16 cellular contexts compared by ENCODE assay signal in genomic region chr19:7188682-7189629, GRCh38.
DNase-seq lines count a peak whose midpoint lies in the region; ATAC-seq, FAIRE-seq and TF ChIP-seq lines count a peak whose summit lies in the region.
"Had no signal": no experiment of that assay in that cellular context is flagged by ENCODE, and none has a peak within 500 bp of the region (broad histone marks: within the 10 kb centered on the region; RNA-seq: fewer than 3 reads in every experiment).

No MANE protein-coding gene starts in this region.

- H3K27me3 Mint-ChIP-seq in natural killer cell (ENCODE audit: low read depth in 2 of 2), result no peaks in the 10 kb centered on the region
- H3K27me3 Mint-ChIP-seq in natural killer cell treated with Interleukin-12 subunit alpha and Interleukin-12 subunit beta and Interleukin-15 and Interleukin-18, amount 100 ng/mL, for 72 hours, result peaks cover 0 to 3% of the 10 kb centered on the region in 2 donors

- in situ Hi-C loops in GM12878 (cut with MboI), result loop anchor here (10.0 kb wide), 1 partner anchor 516 kb away; the partner anchor contains the start of gene FCER2

- peaks cover 47 to 67% of the 10 kb centered on the region in 2 donors for H3K4me1 Mint-ChIP-seq in natural killer cell
- H3K4me1 Mint-ChIP-seq in natural killer cell treated with Interleukin-12 subunit alpha and Interleukin-12 subunit beta and Interleukin-15 and Interleukin-18, amount 100 ng/mL, for 72 hours (ENCODE audit: low read depth in 2 of 2), result peaks cover 41 to 44% of the 10 kb centered on the region in 2 donors

- H3K27ac Mint-ChIP-seq in natural killer cell, result peak overlapping the region; percentile 46 to 58
- H3K27ac Mint-ChIP-seq in natural killer cell treated with Interleukin-12 subunit alpha and Interleukin-12 subunit beta and Interleukin-15 and Interleukin-18, amount 100 ng/mL, for 72 hours, result no peak overlapping the region

- H3K9me3 Mint-ChIP-seq in natural killer cell, result no peaks in the 10 kb centered on the region
- H3K9me3 Mint-ChIP-seq in natural killer cell treated with Interleukin-12 subunit alpha and Interleukin-12 subunit beta and Interleukin-15 and Interleukin-18, amount 100 ng/mL, for 72 hours, result no peaks in the 10 kb centered on the region

- BruUV-seq in GM12878 (replicated peaks; lab: Mats Ljungman, UMichigan), result no TSS peak

- H3K27ac ChIP-seq in GM12878 (ENCODE audit: control insufficient read depth, insufficient read depth), result peak overlapping the region; percentile 33
- no peak overlapping the region for H3K27ac ChIP-seq in liver (ENCODE audit: low read depth in 1 of 2, low read length in 2 of 2)
- H3K27ac ChIP-seq in esophagus muscularis mucosa (replicated peaks in 1 of 4), result peak overlapping the region in 1 of 4 donors; percentile 52

- RAD21 ChIA-PET in GM12878 (lab: Charles Lee; ENCODE audit: unreplicated experiment), result interaction anchor here (0.9 kb wide), 1 partner anchor 9 kb away, joined by 5 read pairs; no protein-coding TSS in a partner anchor

- WGBS in GM12878 (ENCODE audit: insufficient coverage, insufficient replicate concordance, low lambda C conversion rate, missing lambda C conversion rate), result 65% methylated on average over 9 of the region's 12 CpGs
- WGBS in liver, result 83% methylated on average over 12 of the region's 12 CpGs
- WGBS in esophagus muscularis mucosa, result 80% methylated on average over 12 of the region's 12 CpGs

- ATAC-seq in natural killer cell (no peak), GM12878 (no peak), GM21390 (IDR thresholded peaks at IDR 0.05; ENCODE audit: unreplicated experiment) (no peak)
- ATAC-seq in natural killer cell treated with Interleukin-12 subunit alpha and Interleukin-12 subunit beta and Interleukin-15 and Interleukin-18, amount 100 ng/mL, for 72 hours, result no peak

- H3K36me3 ChIP-seq in GM12878 (ENCODE audit: control insufficient read depth in 2 of 2, insufficient read depth in 2 of 2, low read length in 1 of 2) (peaks cover 0 to 5% of the 10 kb centered on the region in 2 experiments; a peak in 3 of 4 replicates), liver (ENCODE audit: control insufficient read depth in 4 of 4, insufficient read depth in 3 of 4, low read depth in 1 of 4, low read length in 3 of 4) (peaks cover 0 to 2% (median under 1%) of the 10 kb centered on the region in 4 donors), esophagus muscularis mucosa (peaks cover 0 to 5% (median 4%) of the 10 kb centered on the region in 4 donors)

- CTCF ChIA-PET in GM12878 (lab: Yijun Ruan, JAX), result interaction anchor here (0.7 to 1.1 kb wide), 3 partner anchors 8 to 40 kb away, joined by 3 to 4 read pairs (median 3); no protein-coding TSS in a partner anchor

- intact Hi-C loops in natural killer cell (cut with micrococcal nuclease), result loop anchor here (5.0 kb wide), 1 partner anchor 387 kb away; no protein-coding TSS in a partner anchor
- intact Hi-C loops in GM12878 (cut with micrococcal nuclease; ENCODE audit: unreplicated experiment), result no loop called here
- intact Hi-C loops in esophagus muscularis mucosa (cut with DNase I), result no loop called here

- POLR2A ChIA-PET in GM12878 (lab: Charles Lee), result interaction anchor here (0.6 to 4.6 kb wide), 7 partner anchors 9 to 497 kb away, joined by 3 to 21 read pairs (median 5); partner anchors contain the start of gene ARHGEF18

- no peaks in the 10 kb centered on the region for H3K36me3 Mint-ChIP-seq in natural killer cell
- H3K36me3 Mint-ChIP-seq in natural killer cell treated with Interleukin-12 subunit alpha and Interleukin-12 subunit beta and Interleukin-15 and Interleukin-18, amount 100 ng/mL, for 72 hours, result no peaks in the 10 kb centered on the region

- H3K4me3 Mint-ChIP-seq in natural killer cell, result no peak overlapping the region
- H3K4me3 Mint-ChIP-seq in natural killer cell treated with Interleukin-12 subunit alpha and Interleukin-12 subunit beta and Interleukin-15 and Interleukin-18, amount 100 ng/mL, for 72 hours, result no peak overlapping the region

- H3K9ac ChIP-seq in GM12878 (ENCODE audit: control insufficient read depth, insufficient read depth, low read length) (no peak overlapping the region), liver (ENCODE audit: low read depth in 1 of 2, low read length in 2 of 2) (no peak overlapping the region)

- DNase-seq in natural killer cell (no peak), GM12878 (ENCODE audit: low read depth, low spot score) (no peak), DMS 273 (lab: John Stamatoyannopoulos, UW; ENCODE audit: unreplicated experiment) (no peak), amygdala (lab: John Stamatoyannopoulos, UW) (no peak), esophagus muscularis mucosa (ENCODE audit: extremely low spot score) (no peak)
- DNase-seq in natural killer cell treated with Interleukin-12 subunit alpha and Interleukin-12 subunit beta and Interleukin-15 and Interleukin-18, amount 100 ng/mL, for 72 hours (ENCODE audit: low spot score), result no peak
- DNase-seq: ACHN, DND-41, GOT3, mammary epithelial cell, SIG-M5 had no signal

- H3K4me1 ChIP-seq in GM12878 (ENCODE audit: control insufficient read depth, insufficient read depth, low read length) (peaks cover 62% of the 10 kb centered on the region), liver (ENCODE audit: control insufficient read depth in 4 of 4, insufficient read depth in 4 of 4, low read length in 3 of 4) (peaks cover 0 to 1% (median 0%) of the 10 kb centered on the region in 4 donors), esophagus muscularis mucosa (peaks cover 13 to 24% (median 20%) of the 10 kb centered on the region in 4 donors)

- H3K9me3 ChIP-seq in GM12878 (replicated peaks; ENCODE audit: control insufficient read depth, insufficient read depth, low read length) (no peaks in the 10 kb centered on the region), liver (ENCODE audit: control insufficient read depth in 4 of 4, low read length in 3 of 4) (no peaks in the 10 kb centered on the region), esophagus muscularis mucosa (no peaks in the 10 kb centered on the region)

- TF ChIP-seq POLR2A in GM12878 (IDR thresholded peaks at IDR 0.05; ENCODE audit: low read depth, low read length) (no peak), esophagus muscularis mucosa (IDR thresholded peaks at IDR 0.05; ENCODE audit: low read depth) (no peak)

- H2AFZ ChIP-seq in GM12878 (ENCODE audit: control insufficient read depth, low read depth, low read length), result no peak overlapping the region

- TF ChIP-seq EP300 in GM12878 (IDR thresholded peaks at IDR 0.05; ENCODE audit: borderline replicate concordance in 1 of 2, control insufficient read depth in 1 of 2, low read depth in 2 of 2, low read length in 2 of 2) (no peak), esophagus muscularis mucosa (IDR thresholded peaks at IDR 0.05) (no peak)

- no peak for TF ChIP-seq RAD21 in GM12878 (IDR thresholded peaks at IDR 0.05; ENCODE audit: insufficient read depth, low read depth, low read length)
- no peak for TF ChIP-seq RAD21 in liver (IDR thresholded peaks at IDR 0.05)

- SMC1A ChIA-PET in GM12878 (lab: Charles Lee; ENCODE audit: uncharacterized antibody, unreplicated experiment), result interaction anchor here (0.9 to 2.0 kb wide), 2 partner anchors 10 to 141 kb away, joined by 3 to 4 read pairs; no protein-coding TSS in a partner anchor

- no peaks in the 10 kb centered on the region for H4K20me1 ChIP-seq in GM12878 (ENCODE audit: control insufficient read depth, insufficient read depth)

- no peak for TF ChIP-seq CTCF in natural killer cell (IDR thresholded peaks at IDR 0.05)
- no peak for TF ChIP-seq CTCF in GM12878 (IDR thresholded peaks at IDR 0.05 in 2 of 3, conservative IDR thresholded peaks at IDR 0.05 in 1 of 3; ENCODE audit: control insufficient read depth in 2 of 3, extremely low read depth in 1 of 3, insufficient read depth in 1 of 3, low read depth in 3 of 3, low read length in 3 of 3)
- no peak for TF ChIP-seq CTCF in liver (IDR thresholded peaks at IDR 0.05; ENCODE audit: low read depth, low read length, missing input control)
- no peak for TF ChIP-seq CTCF in esophagus muscularis mucosa (IDR thresholded peaks at IDR 0.05)

- no peak overlapping the region for H3K4me3 ChIP-seq in GM12878
- H3K4me3 ChIP-seq in liver (ENCODE audit: low read depth in 1 of 3, low read length in 3 of 3), result no peak overlapping the region
- no peak overlapping the region for H3K4me3 ChIP-seq in esophagus muscularis mucosa

- peaks cover 38% of the 10 kb centered on the region for H3K79me2 ChIP-seq in GM12878 (ENCODE audit: control insufficient read depth, insufficient read depth, low read length)

- FAIRE-seq in GM12878 (lab: Jason Lieb, UNC), result no peak
- FAIRE-seq: bronchial epithelial cell, endometrium, GM12892 had no signal

- no peak overlapping the region for H3K4me2 ChIP-seq in GM12878 (ENCODE audit: control insufficient read depth, insufficient read depth)

- H3K27me3 ChIP-seq in GM12878 (replicated peaks in 1 of 2; ENCODE audit: control insufficient read depth in 2 of 2, insufficient read depth in 2 of 2, low read length in 1 of 2), result no peaks in the 10 kb centered on the region
- H3K27me3 ChIP-seq in liver (ENCODE audit: control insufficient read depth in 4 of 4, insufficient read depth in 4 of 4, low read length in 3 of 4), result no peaks in the 10 kb centered on the region
- no peaks in the 10 kb centered on the region for H3K27me3 ChIP-seq in esophagus muscularis mucosa

TF ChIP-seq in GM12878, 131 proteins besides CTCF, POLR2A, EP300 and RAD21 (continues in another document):
- TF ChIP-seq CREM (IDR thresholded peaks at IDR 0.05; ENCODE audit: low read depth), result no peak

TF ChIP-seq in liver, 16 proteins besides CTCF, POLR2A, EP300 and RAD21 (continues in another document):
- TF ChIP-seq GABPA (IDR thresholded peaks at IDR 0.05 in 1 of 2, conservative IDR thresholded peaks at IDR 0.05 in 1 of 2) (no peak), TAF1 (conservative IDR thresholded peaks at IDR 0.05) (no peak), YY1 (IDR thresholded peaks at IDR 0.05) (no peak), EGR1 (IDR thresholded peaks at IDR 0.05; ENCODE audit: low read depth in 2 of 2) (no peak), JUND (IDR thresholded peaks at IDR 0.05) (no peak), HNF4G (IDR thresholded peaks at IDR 0.05) (no peak), RXRA (IDR thresholded peaks at IDR 0.05) (no peak), SP1 (IDR thresholded peaks at IDR 0.05) (peak; percentile 12), NR2F2 (IDR thresholded peaks at IDR 0.05) (peak; percentile 81), FOXA2 (IDR thresholded peaks at IDR 0.05) (no peak), HNF4A (conservative IDR thresholded peaks at IDR 0.05) (no peak)
- TF ChIP-seq, protein P1, sequence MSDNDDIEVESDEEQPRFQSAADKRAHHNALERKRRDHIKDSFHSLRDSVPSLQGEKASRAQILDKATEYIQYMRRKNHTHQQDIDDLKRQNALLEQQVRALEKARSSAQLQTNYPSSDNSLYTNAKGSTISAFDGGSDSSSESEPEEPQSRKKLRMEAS (IDR thresholded peaks at IDR 0.05), result no peak

Comparison
In these comparisons a context has a peak if more than half of its experiments do, and no peak if none do; other contexts are left out.
1. H3K27ac Mint-ChIP-seq: peak in natural killer cell (2 of 2); none in natural killer cell treated with Interleukin-12 subunit alpha and Interleukin-12 subunit beta and Interleukin-15 and Interleukin-18, amount 100 ng/mL, for 72 hours (0 of 2).